Comparison of ENCODE assay signal across 8 cellular contexts in the genomic region with DNA sequence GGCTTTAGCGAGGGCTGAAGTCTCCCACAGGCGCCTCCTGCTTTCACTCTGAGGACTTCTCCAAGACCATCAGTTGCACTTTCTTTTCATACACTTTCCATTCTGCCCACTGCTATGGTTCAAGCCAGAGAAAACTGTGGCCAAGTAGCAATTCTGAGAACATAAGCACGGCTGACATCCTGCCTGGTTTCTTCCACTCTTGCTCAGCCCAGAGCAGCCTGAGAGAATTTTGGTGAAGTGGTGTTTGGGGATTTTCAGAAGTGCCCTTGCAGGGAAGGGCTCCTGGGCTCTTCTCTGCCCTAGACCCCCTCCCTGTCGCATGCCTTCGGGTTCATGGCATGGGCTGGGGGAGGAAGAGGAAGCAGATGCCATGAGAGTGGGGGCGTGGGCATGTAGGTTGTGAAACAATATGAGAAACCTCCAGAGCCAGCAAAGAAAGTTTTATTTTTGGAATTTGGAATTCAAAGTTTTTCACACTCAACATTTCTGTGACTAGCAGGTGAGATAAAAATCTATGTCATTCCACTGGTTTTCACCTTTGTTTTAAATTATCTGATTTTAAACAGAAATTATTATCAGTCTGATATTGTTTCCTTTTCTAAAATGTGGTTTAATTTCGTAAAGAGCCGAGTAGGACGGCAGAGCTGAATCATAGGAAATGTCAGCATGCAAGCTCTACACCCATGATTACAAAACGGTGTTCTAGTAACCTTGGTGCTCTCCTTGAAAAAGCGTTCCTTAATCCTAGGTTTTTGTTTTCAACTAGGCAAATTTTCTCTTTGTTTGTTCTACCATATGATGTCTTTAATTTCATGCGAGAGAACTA.
DNase-seq lines count a peak whose midpoint lies in the region; ATAC-seq lines count a peak whose summit lies in the region.
"Had no signal": no experiment of that assay in that cellular context is flagged by ENCODE, and none has a peak within 500 bp of the region (broad histone marks: within the 10 kb centered on the region; RNA-seq: fewer than 3 reads in every experiment).

No MANE protein-coding gene starts in this region.

- no peak for ATAC-seq in GM21737 (IDR thresholded peaks at IDR 0.05; ENCODE audit: unreplicated experiment)

- DNase-seq in NOMO-1 treated with dmso at 0.1 percent for 144 hours (lab: John Stamatoyannopoulos, UW; ENCODE audit: unreplicated experiment) (peak; percentile 82), substantia nigra (lab: John Stamatoyannopoulos, UW) (peak in 27 of 49 donors; percentile 1 to 50 (median 8)), DMS153 treated with DMSO at 0.1 percent for 48 hours (lab: John Stamatoyannopoulos, UW; ENCODE audit: unreplicated experiment) (no peak), NCI-H2081 treated with DMSO at 0.1 percent for 48 hours (lab: John Stamatoyannopoulos, UW) (no peak)
- DNase-seq in activated effector memory CD4-positive, alpha-beta T cell treated with anti-CD3 and anti-CD28 coated beads, Interleukin-2, amount 50 U/mL, for 16 hours = peak; percentile 79

- H3K27ac ChIP-seq in muscle layer of duodenum (ENCODE audit: low read length) (peak overlapping the region; percentile 37), substantia nigra (ENCODE audit: low read depth, low read length, poor library complexity, severe bottlenecking) (peak overlapping the region; percentile 23)
- H3K27ac ChIP-seq: suprapubic skin had no signal

- no peaks in the 10 kb centered on the region for H3K36me3 ChIP-seq in muscle layer of duodenum (ENCODE audit: control insufficient read depth in 1 of 2, insufficient read depth in 2 of 2, low read length in 2 of 2)
- H3K36me3 ChIP-seq: suprapubic skin had no signal

- no peaks in the 10 kb centered on the region for H3K9me3 ChIP-seq in muscle layer of duodenum (ENCODE audit: control insufficient read depth in 1 of 2, low read length in 2 of 2)

- no peaks in the 10 kb centered on the region for H3K27me3 ChIP-seq in muscle layer of duodenum (ENCODE audit: low read depth, low read length)
- H3K27me3 ChIP-seq: suprapubic skin had no signal

- peaks cover 0 to 5% of the 10 kb centered on the region in 2 donors for H3K4me1 ChIP-seq in muscle layer of duodenum (ENCODE audit: control insufficient read depth in 1 of 2, insufficient read depth in 2 of 2, low read length in 2 of 2)

- no peak overlapping the region for H3K4me3 ChIP-seq in muscle layer of duodenum (ENCODE audit: low read depth in 1 of 2, low read length in 2 of 2)
- H3K4me3 ChIP-seq: suprapubic skin had no signal

Comparison
In these comparisons a context has a peak if more than half of its experiments do, and no peak if none do; other contexts are left out.
1. DNase-seq: peak in NOMO-1 treated with dmso at 0.1 percent for 144 hours (single experiment), activated effector memory CD4-positive, alpha-beta T cell treated with anti-CD3 and anti-CD28 coated beads, Interleukin-2, amount 50 U/mL, for 16 hours (single experiment) and substantia nigra (27 of 49); none in DMS153 treated with DMSO at 0.1 percent for 48 hours (single experiment) and NCI-H2081 treated with DMSO at 0.1 percent for 48 hours (single experiment).